Comparison of ENCODE assay signal across 8 cellular contexts in the genomic region with DNA sequence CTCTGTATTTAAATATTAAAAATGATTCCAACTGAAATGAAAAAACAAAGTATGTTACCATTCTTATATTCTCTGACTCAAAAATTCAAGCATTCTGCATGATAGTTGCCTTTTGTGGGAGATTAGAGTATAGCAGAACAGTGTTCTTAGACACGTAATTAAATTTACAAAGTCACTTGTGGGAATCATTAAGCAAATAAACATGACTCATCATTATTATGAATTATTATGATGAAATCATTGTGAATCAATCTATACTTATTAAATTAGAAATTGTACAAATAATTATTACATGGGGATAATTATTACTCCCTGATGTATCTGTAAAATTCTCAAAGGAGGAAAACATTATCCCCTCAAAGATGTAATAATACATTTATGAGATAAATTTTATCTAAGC.
"Had no signal": no experiment of that assay in that cellular context is flagged by ENCODE, and none has a peak within 500 bp of the region (broad histone marks: within the 10 kb centered on the region; RNA-seq: fewer than 3 reads in every experiment).

No MANE protein-coding gene starts in this region.

- DNase-seq: H9, HCEC 1CT, KG1 had no signal

- FAIRE-seq: H1, H54, HTR-8/SVneo, K562 had no signal

- H3K9me3 Mint-ChIP-seq: GM23338 had no signal

- H3K4me3 Mint-ChIP-seq: GM23338, H9 had no signal

- H3K4me3 ChIP-seq: GM23338, K562 had no signal

- H3K27ac Mint-ChIP-seq: GM23338, H9 had no signal

- H3K4me2 ChIP-seq: GM23338 had no signal

- H2AFZ ChIP-seq: GM23338 had no signal

- ATAC-seq: GM23338, K562 had no signal
